8 cellular contexts compared by ENCODE assay signal in the genomic region with DNA sequence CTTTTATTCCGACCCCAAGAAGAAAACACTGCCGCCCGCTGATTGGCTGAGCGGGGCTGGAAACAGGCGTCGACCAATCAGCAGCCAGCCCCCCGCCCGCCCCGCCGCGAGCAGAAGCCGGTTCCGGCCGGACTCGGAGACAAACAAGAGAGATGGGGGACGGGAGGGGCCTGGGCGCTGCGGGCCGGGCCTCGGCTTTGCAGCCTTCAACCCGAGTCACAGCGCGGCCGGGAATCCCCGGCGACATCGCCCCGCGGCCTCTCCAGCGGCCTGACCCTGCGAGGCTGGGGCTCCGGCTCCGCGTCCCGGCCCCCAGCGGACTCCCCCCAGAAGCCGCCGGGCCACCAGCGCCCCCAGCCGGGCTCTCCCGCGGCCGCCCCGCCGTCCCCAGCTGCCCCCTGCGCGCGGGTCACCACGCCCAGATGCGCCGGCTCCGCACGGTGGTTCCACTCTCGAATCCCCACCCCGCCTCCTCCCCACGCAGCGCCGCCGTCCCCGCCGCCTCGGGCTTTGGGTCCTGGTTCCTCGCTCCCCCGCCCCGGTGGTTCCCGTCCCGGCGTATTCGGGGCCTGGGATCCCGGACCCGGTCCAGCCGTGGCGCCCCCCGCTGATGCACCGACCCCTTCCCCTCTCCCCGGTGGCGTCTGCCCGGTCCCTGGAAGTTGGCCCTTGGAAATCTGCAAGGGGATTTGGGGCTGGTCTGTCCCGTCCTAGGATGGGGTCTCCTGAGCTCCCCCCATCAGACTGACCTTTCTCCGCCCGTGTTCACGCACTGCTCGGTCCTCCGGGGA. TPM values are rescaled to one million over a fixed set of nuclear protein-coding genes. Genes with fewer than 3 reads are reported as not detected.
DNase-seq lines count a peak whose midpoint lies in the region; ATAC-seq and TF ChIP-seq lines count a peak whose summit lies in the region.

No MANE protein-coding gene starts in this region.

- no peaks in the 10 kb centered on the region for H3K36me3 ChIP-seq in kidney epithelial cell (ENCODE audit: control insufficient read depth, insufficient read depth, low read length)

- H3K4me3 ChIP-seq in kidney epithelial cell (ENCODE audit: low read depth, low read length) = peak overlapping the region; percentile 49

- TF ChIP-seq CTCF in kidney epithelial cell (IDR thresholded peaks at IDR 0.05; ENCODE audit: insufficient read depth, low read length, poor library complexity, severe bottlenecking) = no peak

- peak; percentile 59 for ATAC-seq in GM19023 (IDR thresholded peaks at IDR 0.05; ENCODE audit: unreplicated experiment)
- ATAC-seq in HG03280 (IDR thresholded peaks at IDR 0.05; ENCODE audit: unreplicated experiment) = peak; percentile 54

- DNase-seq in AG08396 (ENCODE audit: low spot score) (peak; percentile 100), NCI-H446 treated with DMSO at 0.1 percent for 48 hours (lab: John Stamatoyannopoulos, UW) (peak; percentile 80), cerebellum (ENCODE audit: low spot score) (peak; percentile 96), kidney epithelial cell (ENCODE audit: low read depth) (no peak)
- peak; percentile 78 for DNase-seq in activated CD4-positive, alpha-beta T cell treated with anti-CD3 and anti-CD28 coated beads for 1 hour
- DNase-seq in stimulated activated CD4-positive, alpha-beta T cell treated with anti-CD3 and anti-CD28 coated beads, Interleukin-15, amount 100 ng/mL, for 1 hour (ENCODE audit: low read depth in 1 of 2, low spot score in 1 of 2) = peak; percentile 78 to 81

- H3K27me3 ChIP-seq in kidney epithelial cell (ENCODE audit: control insufficient read depth, insufficient read depth, low read length) = peaks cover 7% of the 10 kb centered on the region

RNA-seq across cellular contexts. Expression of a gene that starts 0.4 kb away (rescaled TPM):
- 18.0 TPM for total RNA-seq in cerebellum
- total RNA-seq in kidney epithelial cell = 9.1 and 15.5 TPM in 2 replicates

RNA-seq across cellular contexts. Expression of a gene that starts 16.5 kb away (rescaled TPM):
- total RNA-seq in cerebellum = 3.4 TPM
- 34.9 and 41.0 TPM in 2 replicates for total RNA-seq in kidney epithelial cell

RNA-seq across cellular contexts. Expression of a gene that starts 20.6 kb away (rescaled TPM):
- total RNA-seq in cerebellum (2.4 TPM), kidney epithelial cell (7.9 and 12.8 TPM in 2 replicates)

RNA-seq across cellular contexts. Expression of a gene that starts 55.6 kb away (rescaled TPM):
- 128 TPM for total RNA-seq in cerebellum
- 185 and 220 TPM in 2 replicates for total RNA-seq in kidney epithelial cell
